9 cellular contexts compared by ENCODE assay signal in the genomic region with DNA sequence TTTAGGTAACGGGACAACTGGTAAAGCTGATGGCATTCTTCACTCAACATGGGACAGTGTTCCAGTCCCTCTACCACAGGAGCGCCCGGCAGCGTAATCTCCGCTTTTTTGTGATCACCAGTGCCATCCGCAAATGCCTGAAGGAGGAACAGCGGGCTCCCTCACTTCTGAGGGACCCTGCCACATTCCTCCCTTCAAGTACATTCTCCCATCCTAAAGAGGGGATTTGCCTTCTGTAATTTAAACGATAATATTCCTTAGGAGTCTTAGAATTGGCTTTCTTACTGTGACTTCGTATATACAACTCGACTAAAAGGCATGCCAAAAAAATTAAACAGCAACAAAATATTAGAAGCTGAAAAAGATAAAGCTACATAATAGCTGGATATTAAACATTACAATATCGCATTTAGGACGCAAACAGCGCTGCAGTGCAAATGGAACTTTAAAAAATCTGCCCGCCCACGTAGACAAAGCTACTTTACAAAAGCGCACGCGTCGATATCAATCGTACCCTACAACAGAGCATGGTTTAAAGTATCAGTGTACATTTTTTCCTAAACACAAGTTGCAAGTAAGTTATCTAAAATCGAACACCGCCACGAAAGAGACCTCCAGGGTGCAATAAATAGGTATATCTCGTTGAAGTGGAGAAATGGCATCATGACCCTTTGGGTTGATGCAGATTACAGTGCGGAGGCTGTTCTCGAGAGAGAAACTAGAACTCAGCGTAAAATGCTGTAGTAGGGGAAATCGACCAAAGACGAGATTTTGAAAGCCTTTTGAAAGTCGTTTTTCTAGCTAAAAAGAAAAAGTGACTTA. TPM values are rescaled to one million over a fixed set of nuclear protein-coding genes. Genes with fewer than 3 reads are reported as not detected.
DNase-seq lines count a peak whose midpoint lies in the region; ATAC-seq and TF ChIP-seq lines count a peak whose summit lies in the region.
"Had no signal": no experiment of that assay in that cellular context is flagged by ENCODE, and none has a peak within 500 bp of the region (broad histone marks: within the 10 kb centered on the region; RNA-seq: fewer than 3 reads in every experiment).

No MANE protein-coding gene starts in this region.

- peak; percentile 25 for ATAC-seq in GM18519 (IDR thresholded peaks at IDR 0.05; ENCODE audit: low FRiP score, unreplicated experiment)
- ATAC-seq in HG03095 (IDR thresholded peaks at IDR 0.05; ENCODE audit: unreplicated experiment) = peak; percentile 18
- ATAC-seq in right lobe of liver = peak; percentile 3 to 24 (median 10)
- ATAC-seq in HG02588 (IDR thresholded peaks at IDR 0.05; ENCODE audit: unreplicated experiment) = no peak

- H3K4me3 ChIP-seq in breast epithelium (peak overlapping the region; percentile 46 to 61 (median 60)), right lobe of liver (peak overlapping the region; percentile 50 to 78 (median 75))

- no peaks in the 10 kb centered on the region for H3K9me3 ChIP-seq in breast epithelium
- no peaks in the 10 kb centered on the region for H3K9me3 ChIP-seq in right lobe of liver
- H3K9me3 ChIP-seq: neutrophil had no signal

- no peak for DNase-seq in breast epithelium (ENCODE audit: low spot score in 2 of 2)
- DNase-seq in right lobe of liver = peak; percentile 50 to 58 (median 51)
- no peak for DNase-seq in HUDEP-2 (lab: John Stamatoyannopoulos, UW; ENCODE audit: unreplicated experiment in 76 of 76)
- DNase-seq in GM10248 (ENCODE audit: extremely low spot score) = no peak
- no peak for DNase-seq in NOMO-1 treated with DMSO at 0.1 percent for 48 hours (lab: John Stamatoyannopoulos, UW; ENCODE audit: unreplicated experiment)

- TF ChIP-seq CTCF in breast epithelium (IDR thresholded peaks at IDR 0.05) (no peak), right lobe of liver (IDR thresholded peaks at IDR 0.05) (no peak), GM10248 (IDR thresholded peaks at IDR 0.05; ENCODE audit: control extremely low read depth, extremely low read depth, low read depth, missing control alignments) (no peak)

- H3K27ac ChIP-seq in breast epithelium (peak overlapping the region; percentile 85 to 90), right lobe of liver (peak overlapping the region; percentile 65 to 86 (median 85))
- H3K27ac ChIP-seq: neutrophil had no signal

- H3K4me1 ChIP-seq in breast epithelium = no peaks in the 10 kb centered on the region
- H3K4me1 ChIP-seq in right lobe of liver = peaks cover 0 to 12% (median 0%) of the 10 kb centered on the region in 4 donors

- POLR2A ChIA-PET in GM10248 (lab: Yijun Ruan, JAX) = no interaction called here

- no peaks in the 10 kb centered on the region for H3K36me3 ChIP-seq in breast epithelium
- no peaks in the 10 kb centered on the region for H3K36me3 ChIP-seq in right lobe of liver
- H3K36me3 ChIP-seq: neutrophil had no signal

- CTCF ChIA-PET in GM10248 (lab: Yijun Ruan, JAX) = interaction anchor here (1.5 to 1.6 kb wide), 2 partner anchors 15 to 28 kb away, joined by 5 to 6 read pairs; no protein-coding TSS in a partner anchor

- 2% methylated on average over 30 of the region's 30 CpGs for WGBS in right lobe of liver (ENCODE audit: insufficient coverage, low coverage, low lambda C conversion rate, missing lambda C conversion rate)

- H3K27me3 ChIP-seq in breast epithelium (peaks cover 0 to 7% of the 10 kb centered on the region in 2 donors), right lobe of liver (no peaks in the 10 kb centered on the region)

- TF ChIP-seq POLR2A in breast epithelium (IDR thresholded peaks at IDR 0.05) (no peak), right lobe of liver (IDR thresholded peaks at IDR 0.05) (no peak)

- intact Hi-C loops in breast epithelium (cut with DNase I; ENCODE audit: low total_unique reads) = no loop called here
- intact Hi-C loops in right lobe of liver (cut with DNase I) = no loop called here

RNA-seq across cellular contexts. Expression of a gene that starts 2.3 kb away (rescaled TPM):
- total RNA-seq in breast epithelium = 1 to 10 TPM in 2 of 3 donors, under 1 TPM in 1; 0.80 to 6.9 (median 2.6) TPM
- total RNA-seq in right lobe of liver = 10 to 100 TPM in 1 of 6 experiments, 1 to 10 TPM in 5; 2.1 to 12.1 (median 4.3) TPM

RNA-seq across cellular contexts. Expression of a gene that starts 20.0 kb away (rescaled TPM):
- total RNA-seq in breast epithelium = under 1 TPM; under 0.01 to 0.29 (median 0.16) TPM
- total RNA-seq in right lobe of liver = under 1 TPM in 3 of 6 experiments, not detected in 3; 0.12 to 0.31 (median 0.22) TPM

Comparison
In these comparisons a context has a peak if more than half of its experiments do, and no peak if none do; other contexts are left out.
1. DNase-seq: peak in right lobe of liver (3 of 3); none in breast epithelium (0 of 2), HUDEP-2 (0 of 76), GM10248 (single experiment) and NOMO-1 treated with DMSO at 0.1 percent for 48 hours (single experiment).